Comparison of ENCODE assay signal across 21 cellular contexts in the genomic region with DNA sequence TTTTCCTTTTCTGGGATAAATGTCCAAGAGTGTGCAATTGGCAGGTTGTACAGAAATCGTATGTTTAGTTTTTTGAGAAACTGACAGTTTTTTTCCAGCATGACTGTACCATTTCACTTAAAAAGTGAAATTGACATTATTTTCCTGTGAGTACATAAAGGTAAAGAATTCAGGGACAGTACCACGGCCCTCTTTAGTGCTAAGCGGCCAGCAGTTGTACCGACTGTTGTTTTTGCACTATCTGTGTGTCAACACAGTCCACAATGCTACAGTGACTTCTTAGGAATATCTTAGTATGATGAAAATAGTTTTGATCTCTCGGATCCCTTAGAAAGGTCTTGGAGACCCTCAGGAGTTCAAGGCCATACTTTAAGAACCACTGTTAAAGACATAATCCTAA. TPM values are rescaled to one million over a fixed set of nuclear protein-coding genes. Genes with fewer than 3 reads are reported as not detected.
DNase-seq lines count a peak whose midpoint lies in the region; ATAC-seq and TF ChIP-seq lines count a peak whose summit lies in the region.
"Had no signal": no experiment of that assay in that cellular context is flagged by ENCODE, and none has a peak within 500 bp of the region (broad histone marks: within the 10 kb centered on the region; RNA-seq: fewer than 3 reads in every experiment).

No MANE protein-coding gene starts in this region.

- H3K27ac Mint-ChIP-seq in CD4-positive, alpha-beta T cell: no peak overlapping the region
- no peak overlapping the region for H3K27ac Mint-ChIP-seq in glutamatergic neuron (ENCODE audit: unreplicated experiment)
- H3K27ac Mint-ChIP-seq: activated naive CD8-positive, alpha-beta T cell treated with anti-CD3 and anti-CD28 coated beads for 36 hours; dendritic cell treated with granulocyte-macrophage colony-stimulating factor and Interleukin-4, amounts not matched to agents 40 ng/mL and 50 ng/mL, for 4 days; stimulated activated effector memory CD8-positive, alpha-beta T cell treated with anti-CD3 and anti-CD28 coated beads, Interleukin-12 subunit alpha, Interleukin-12 subunit beta, amount 100 ng/mL, for 72 hours had no signal

- peaks cover 33% of the 10 kb centered on the region for H3K4me1 Mint-ChIP-seq in CD4-positive, alpha-beta T cell (ENCODE audit: low read depth)
- peaks cover 6% of the 10 kb centered on the region for H3K4me1 Mint-ChIP-seq in glutamatergic neuron (ENCODE audit: low read depth, unreplicated experiment)

- in situ Hi-C loops in KBM-7 (cut with MboI; ENCODE audit: low pct_unique_long_range_greater_than_20kb, low sequenced_read_pairs): no loop called here

- H4K20me1 ChIP-seq in PC-9 (ENCODE audit: insufficient read depth): peaks cover 3% of the 10 kb centered on the region; the same call in 1 of the 2 replicates

- no peak overlapping the region for H3K18ac ChIP-seq in trophoblast cell (ENCODE audit: low read length)

- no TSS peak for BruUV-seq in PC-9 (replicated peaks; lab: Mats Ljungman, UMichigan)

- H3K4me3 ChIP-seq in PC-9 (no peak overlapping the region; the same call in 1 of the 2 replicates), epithelial cell of proximal tubule (ENCODE audit: low read depth, low read length) (peak overlapping the region; percentile 3), trophoblast cell (ENCODE audit: low read depth, low read length) (no peak overlapping the region)

- no peaks in the 10 kb centered on the region for H3K36me3 ChIP-seq in PC-9 (ENCODE audit: low read depth)
- peaks cover 0 to 4% of the 10 kb centered on the region in 2 experiments for H3K36me3 ChIP-seq in trophoblast cell (ENCODE audit: control insufficient read depth in 1 of 2, insufficient read depth in 2 of 2, low read length in 2 of 2)
- H3K36me3 ChIP-seq: thoracic aorta had no signal

- no peak overlapping the region for H2AK5ac ChIP-seq in trophoblast cell (ENCODE audit: low read length)

- intact Hi-C loops in CD4-positive, alpha-beta T cell (cut with DNase I, micrococcal nuclease): loop anchor here in 1 of 2 experiments (10.0 kb wide), 2 partner anchors 48 to 62 kb away; no protein-coding TSS in a partner anchor
- intact Hi-C loops in PC-9 (cut with micrococcal nuclease; ENCODE audit: unreplicated experiment): no loop called here

- H3K4me3 Mint-ChIP-seq in CD4-positive, alpha-beta T cell: peak overlapping the region; percentile 72
- H3K4me3 Mint-ChIP-seq in glutamatergic neuron (ENCODE audit: unreplicated experiment): no peak overlapping the region

- H2BK5ac ChIP-seq in trophoblast cell (ENCODE audit: low read depth, low read length, poor library complexity): no peak overlapping the region

- H3K27ac ChIP-seq in CD4-positive, alpha-beta T cell (ENCODE audit: low read depth, low read length): no peak overlapping the region
- H3K27ac ChIP-seq in PC-9: no peak overlapping the region
- no peak overlapping the region for H3K27ac ChIP-seq in trophoblast cell (ENCODE audit: low read depth, low read length)
- H3K27ac ChIP-seq: thoracic aorta had no signal

- H3K23ac ChIP-seq in trophoblast cell (ENCODE audit: low read length): no peak overlapping the region

- no peaks in the 10 kb centered on the region for H3K9me3 Mint-ChIP-seq in CD4-positive, alpha-beta T cell
- H3K9me3 Mint-ChIP-seq in glutamatergic neuron (ENCODE audit: unreplicated experiment): peaks cover 1% of the 10 kb centered on the region
- H3K9me3 Mint-ChIP-seq: activated naive CD8-positive, alpha-beta T cell treated with anti-CD3 and anti-CD28 coated beads for 36 hours; dendritic cell treated with granulocyte-macrophage colony-stimulating factor and Interleukin-4, amounts not matched to agents 40 ng/mL and 50 ng/mL, for 4 days; mesothelial cell of epicardium; stimulated activated effector memory CD8-positive, alpha-beta T cell treated with anti-CD3 and anti-CD28 coated beads, Interleukin-12 subunit alpha, Interleukin-12 subunit beta, amount 100 ng/mL, for 72 hours had no signal

- H4K91ac ChIP-seq in trophoblast cell (ENCODE audit: low read depth, low read length): no peak overlapping the region

- H3K79me2 ChIP-seq in PC-9 (ENCODE audit: low read depth) (peaks cover 56% of the 10 kb centered on the region), trophoblast cell (ENCODE audit: control insufficient read depth, insufficient read depth, low read length, poor library complexity) (peaks cover 12% of the 10 kb centered on the region)

- H3K27me3 Mint-ChIP-seq in CD4-positive, alpha-beta T cell: no peaks in the 10 kb centered on the region
- peaks cover 1% of the 10 kb centered on the region for H3K27me3 Mint-ChIP-seq in glutamatergic neuron (ENCODE audit: unreplicated experiment)
- H3K27me3 Mint-ChIP-seq: activated naive CD8-positive, alpha-beta T cell treated with anti-CD3 and anti-CD28 coated beads for 36 hours; dendritic cell treated with granulocyte-macrophage colony-stimulating factor and Interleukin-4, amounts not matched to agents 40 ng/mL and 50 ng/mL, for 4 days had no signal

- no peak overlapping the region for H3K14ac ChIP-seq in trophoblast cell (ENCODE audit: low read length)

- H3K4me1 ChIP-seq in PC-9 (replicated peaks; ENCODE audit: insufficient read depth) (peaks cover 15% of the 10 kb centered on the region), trophoblast cell (ENCODE audit: control insufficient read depth in 1 of 2, insufficient read depth in 2 of 2, low read length in 2 of 2) (peaks cover 5 to 9% of the 10 kb centered on the region in 2 experiments)

- H3K36me3 Mint-ChIP-seq in CD4-positive, alpha-beta T cell (ENCODE audit: low read depth): peaks cover 4% of the 10 kb centered on the region
- no peaks in the 10 kb centered on the region for H3K36me3 Mint-ChIP-seq in glutamatergic neuron (ENCODE audit: unreplicated experiment)
- H3K36me3 Mint-ChIP-seq: mesothelial cell of epicardium had no signal

- POLR2A ChIA-PET in CD4-positive, alpha-beta T cell (lab: Charles Lee): no interaction called here
- POLR2A ChIA-PET in PC-9 (lab: Charles Lee; ENCODE audit: unreplicated experiment): no interaction called here

- WGBS in trophoblast cell (ENCODE audit: extremely low coverage, insufficient coverage, insufficient read length): no CpG with 5 or more reads among the region's 5 CpGs

- TF ChIP-seq CTCF in CD4-positive, alpha-beta T cell (IDR thresholded peaks at IDR 0.05): no peak
- TF ChIP-seq CTCF in PC-9 (conservative IDR thresholded peaks at IDR 0.05) (no peak), epithelial cell of proximal tubule (conservative IDR thresholded peaks at IDR 0.05; ENCODE audit: low read depth, low read length) (no peak), glutamatergic neuron (IDR thresholded peaks at IDR 0.05; ENCODE audit: partially characterized antibody, unreplicated experiment) (no peak)

- H4K12ac ChIP-seq in trophoblast cell (ENCODE audit: low read depth, low read length): no peak overlapping the region

- DNase-seq in CD4-positive, alpha-beta T cell: no peak
- DNase-seq in PC-9 (no peak), epithelial cell of proximal tubule (ENCODE audit: low read depth) (no peak), trophoblast cell (no peak), OCI-M2 (lab: John Stamatoyannopoulos, UW; ENCODE audit: unreplicated experiment) (no peak), glutamatergic neuron (no peak), KBM-7 (no peak)
- no peak for DNase-seq in activated effector memory CD4-positive, alpha-beta T cell treated with Interleukin-2 at 50 U/mL for 16 hours
- DNase-seq: activated CD8-positive, alpha-beta memory T cell treated with anti-CD3 and anti-CD28 coated beads for 24 hours; activated naive CD8-positive, alpha-beta T cell treated with anti-CD3 and anti-CD28 coated beads for 36 hours; COR-L47; left cardiac atrium; NCI-H1694; NCI-H82; retina; T1000 had no signal

- peaks cover 10% of the 10 kb centered on the region for H3K79me1 ChIP-seq in trophoblast cell (ENCODE audit: low read length)

- H3F3A ChIP-seq in PC-9 (ENCODE audit: insufficient read depth, low read depth): peaks cover 20% of the 10 kb centered on the region; the same call in 1 of the 2 replicates

- H3K9me3 ChIP-seq in CD4-positive, alpha-beta T cell (ENCODE audit: control insufficient read depth, low read length): no peaks in the 10 kb centered on the region
- H3K9me3 ChIP-seq in PC-9 (ENCODE audit: insufficient read depth, low read depth) (no peaks in the 10 kb centered on the region), trophoblast cell (ENCODE audit: insufficient read depth, low read depth, low read length) (no peaks in the 10 kb centered on the region)
- H3K9me3 ChIP-seq: thoracic aorta had no signal

- H2AFZ ChIP-seq in PC-9: no peak overlapping the region
- no peak overlapping the region for H2AFZ ChIP-seq in trophoblast cell (ENCODE audit: insufficient read depth, low read length, poor library complexity)

- H3K9me2 ChIP-seq in PC-9 (ENCODE audit: insufficient read depth): no peaks in the 10 kb centered on the region

- H3K4me2 ChIP-seq in PC-9 (peak overlapping the region; percentile 93), trophoblast cell (ENCODE audit: low read length) (peak overlapping the region; percentile 45)

- H2BK12ac ChIP-seq in trophoblast cell (ENCODE audit: low read length): no peak overlapping the region

- no peak overlapping the region for H3K9ac ChIP-seq in trophoblast cell (ENCODE audit: low read length)

- H3K4ac ChIP-seq in trophoblast cell (ENCODE audit: low read depth, low read length): peak overlapping the region; percentile 91

- no peaks in the 10 kb centered on the region for H3K27me3 ChIP-seq in CD4-positive, alpha-beta T cell (ENCODE audit: control insufficient read depth, insufficient read depth, low read length)
- H3K27me3 ChIP-seq in PC-9 (ENCODE audit: insufficient read depth, low read depth) (no peaks in the 10 kb centered on the region), trophoblast cell (ENCODE audit: insufficient read depth, low read length) (no peaks in the 10 kb centered on the region)

- ATAC-seq in CD4-positive, alpha-beta T cell (ENCODE audit: poor library complexity): no peak
- ATAC-seq: activated CD4-positive, CD25-positive, alpha-beta regulatory T cell treated with anti-CD3 and anti-CD28 coated beads, Interleukin-2, amount 50 U/mL, for 24 hours; left cardiac atrium; stimulated activated effector memory CD8-positive, alpha-beta T cell treated with anti-CD3 and anti-CD28 coated beads, Interleukin-12 subunit alpha, Interleukin-12 subunit beta, amount 100 ng/mL, for 72 hours had no signal

- CTCF ChIA-PET in CD4-positive, alpha-beta T cell (lab: Charles Lee): no interaction called here
- CTCF ChIA-PET in PC-9 (lab: Charles Lee): no interaction called here

- H4K8ac ChIP-seq in trophoblast cell (ENCODE audit: low read depth, low read length): no peak overlapping the region

- H2BK120ac ChIP-seq in trophoblast cell (ENCODE audit: insufficient read depth, low read length, poor library complexity): no peak overlapping the region

RNA-seq across cellular contexts. Expression of a gene that starts 2.6 kb away (rescaled TPM):
- 10 to 100 TPM; 18.5 to 21.3 TPM for total RNA-seq in CD4-positive, alpha-beta T cell
- 58.2 and 61.6 TPM in 2 replicates for total RNA-seq in PC-9 (2021)
- 58.3 and 95.4 TPM in 2 replicates for total RNA-seq in epithelial cell of proximal tubule
- polyA plus RNA-seq in trophoblast cell (2013): 60.3 and 62.4 TPM in 2 replicates
- total RNA-seq in glutamatergic neuron (ENCODE audit: unreplicated experiment): 18.5 TPM
